In genomic region chr5:14351845-14352712, GRCh38 we compare ENCODE assay signal across 8 cellular contexts.
DNase-seq lines count a peak whose midpoint lies in the region; ATAC-seq lines count a peak whose summit lies in the region.

No MANE protein-coding gene starts in this region.

- H3K9me3 Mint-ChIP-seq in natural killer cell treated with Interleukin-12 subunit alpha and Interleukin-12 subunit beta and Interleukin-15 and Interleukin-18, amount 100 ng/mL, for 72 hours: peaks cover 5% of the 10 kb centered on the region

- no peak overlapping the region for H3K27ac Mint-ChIP-seq in natural killer cell treated with Interleukin-12 subunit alpha and Interleukin-12 subunit beta and Interleukin-15 and Interleukin-18, amount 100 ng/mL, for 72 hours

- H3K36me3 Mint-ChIP-seq in natural killer cell treated with Interleukin-12 subunit alpha and Interleukin-12 subunit beta and Interleukin-15 and Interleukin-18, amount 100 ng/mL, for 72 hours: no peaks in the 10 kb centered on the region

- no peak overlapping the region for H3K4me3 Mint-ChIP-seq in natural killer cell treated with Interleukin-12 subunit alpha and Interleukin-12 subunit beta and Interleukin-15 and Interleukin-18, amount 100 ng/mL, for 72 hours

- DNase-seq in D341Med (ENCODE audit: low spot score): peak; percentile 82
- DNase-seq in HPDE6-E6E7 (ENCODE audit: extremely low spot score): peak; percentile 55
- DNase-seq in NOMO-1 treated with dmso at 0.1 percent for 144 hours (lab: John Stamatoyannopoulos, UW; ENCODE audit: unreplicated experiment): peak; percentile 76
- peak; percentile 57 for DNase-seq in activated CD8-positive, alpha-beta memory T cell treated with anti-CD3 and anti-CD28 coated beads, Interleukin-2, amount 50 U/mL, for 4 hours
- DNase-seq in epithelial cell of prostate (ENCODE audit: low read depth, low spot score): peak; percentile 10
- peak; percentile 68 for DNase-seq in natural killer cell treated with Interleukin-12 subunit alpha and Interleukin-12 subunit beta and Interleukin-15 and Interleukin-18, amount 100 ng/mL, for 72 hours (ENCODE audit: low spot score)
- peak; percentile 32 for DNase-seq in stimulated activated naive CD4-positive, alpha-beta T cell treated with Interleukin-2 at 50 U/mL for 16 hours (lab: John Stamatoyannopoulos, UW)

- peaks cover 3 to 8% of the 10 kb centered on the region in 2 donors for H3K4me1 Mint-ChIP-seq in natural killer cell treated with Interleukin-12 subunit alpha and Interleukin-12 subunit beta and Interleukin-15 and Interleukin-18, amount 100 ng/mL, for 72 hours (ENCODE audit: low read depth in 2 of 2)

- peak; percentile 87 for ATAC-seq in GM21360 (IDR thresholded peaks at IDR 0.05; ENCODE audit: unreplicated experiment)
- peak; percentile 75 to 87 for ATAC-seq in natural killer cell treated with Interleukin-12 subunit alpha and Interleukin-12 subunit beta and Interleukin-15 and Interleukin-18, amount 100 ng/mL, for 72 hours

- no peaks in the 10 kb centered on the region for H3K27me3 Mint-ChIP-seq in natural killer cell treated with Interleukin-12 subunit alpha and Interleukin-12 subunit beta and Interleukin-15 and Interleukin-18, amount 100 ng/mL, for 72 hours

- H3K27ac ChIP-seq in epithelial cell of prostate: no peak overlapping the region

Comparison
In these comparisons a context has a peak if more than half of its experiments do, and no peak if none do; other contexts are left out.
1. DNase-seq: peak in every context shown above with its lines; median percentile 82 in D341Med; 76 in NOMO-1 treated with dmso at 0.1 percent for 144 hours; 68 in natural killer cell treated with Interleukin-12 subunit alpha and Interleukin-12 subunit beta and Interleukin-15 and Interleukin-18, amount 100 ng/mL, for 72 hours; 57 in activated CD8-positive, alpha-beta memory T cell treated with anti-CD3 and anti-CD28 coated beads, Interleukin-2, amount 50 U/mL, for 4 hours; 55 in HPDE6-E6E7; 32 in stimulated activated naive CD4-positive, alpha-beta T cell treated with Interleukin-2 at 50 U/mL for 16 hours; 10 in epithelial cell of prostate.